Comparison of ENCODE assay signal across 13 cellular contexts in genomic region chr2:1740714-1741584, GRCh38. TPM values are rescaled to one million over a fixed set of nuclear protein-coding genes. Genes with fewer than 3 reads are reported as not detected.
A peak's percentile ranks its signal among the peaks of the same experiment; 100 is the strongest.
DNase-seq lines count a peak whose midpoint lies in the region; ATAC-seq and TF ChIP-seq lines count a peak whose summit lies in the region.
"Had no signal": no experiment of that assay in that cellular context is flagged by ENCODE, and none has a peak within 500 bp of the region (broad histone marks: within the 10 kb centered on the region; RNA-seq: fewer than 3 reads in every experiment).

No MANE protein-coding gene starts in this region.

- H3K23ac ChIP-seq in mesenchymal stem cell (ENCODE audit: low read length in 2 of 2), result peak overlapping the region in 1 of 2 experiments; percentile 56

- H3K27me3 ChIP-seq in mesenchymal stem cell (ENCODE audit: control insufficient read depth in 1 of 2, insufficient read depth in 1 of 2, low read length in 2 of 2) (peaks cover 0 to under 1% of the 10 kb centered on the region in 2 experiments), testis (no peaks in the 10 kb centered on the region)

- no peak overlapping the region for H4K91ac ChIP-seq in mesenchymal stem cell (ENCODE audit: low read length)

- peak overlapping the region in 1 of 2 experiments; percentile 89 for H3K14ac ChIP-seq in mesenchymal stem cell (ENCODE audit: low read length in 2 of 2)

- no peak overlapping the region for H2BK5ac ChIP-seq in mesenchymal stem cell (ENCODE audit: low read depth, low read length, poor library complexity, severe bottlenecking)

- no peak overlapping the region for H2BK120ac ChIP-seq in mesenchymal stem cell (ENCODE audit: low read depth, low read length)

- intact Hi-C loops in activated T-helper 1 cell treated with anti-CD3 and anti-CD28 coated beads, Interleukin-12 subunit alpha, Interleukin-12 subunit beta, Interleukin-2, Interleukin-4 antibody, amounts not matched to agents 30 ng/mL and 10 ng/mL and 1 ng/mL, durations not matched to agents 14 hours and 24 hours and 36 hours (cut with micrococcal nuclease), result no loop called here
- intact Hi-C loops in testis (cut with DNase I; ENCODE audit: low total_unique reads), result no loop called here
- intact Hi-C loops in activated CD4-positive, alpha-beta T cell treated with anti-CD3 and anti-CD28 coated beads for 36 hours (cut with DNase I, micrococcal nuclease), result no loop called here

- peak overlapping the region; percentile 38 for H3K4me2 ChIP-seq in mesenchymal stem cell (ENCODE audit: low read length, poor library complexity, severe bottlenecking)

- DNase-seq in DMS 273 (lab: John Stamatoyannopoulos, UW; ENCODE audit: unreplicated experiment) (peak; percentile 20), DMS 273 treated with DMSO at 0.1 percent for 48 hours (lab: John Stamatoyannopoulos, UW) (no peak), mesenchymal stem cell (no peak), testis (peak; percentile 13)
- no peak for DNase-seq in activated T-helper 1 cell treated with anti-CD3 and anti-CD28 coated beads, Interleukin-12 subunit alpha, Interleukin-12 subunit beta, Interleukin-2, Interleukin-4 antibody, amounts not matched to agents 30 ng/mL and 10 ng/mL and 1 ng/mL, durations not matched to agents 14 hours and 24 hours and 36 hours (ENCODE audit: low spot score)
- no peak for DNase-seq in activated CD4-positive, alpha-beta T cell treated with anti-CD3 and anti-CD28 coated beads for 36 hours
- no peak for DNase-seq in natural killer cell treated with Interleukin-12 subunit alpha and Interleukin-12 subunit beta and Interleukin-15 and Interleukin-18, amount 100 ng/mL, for 72 hours (ENCODE audit: low spot score)
- DNase-seq: activated T-cell treated with anti-CD3 and anti-CD28 coated beads, Interleukin-2, amount 50 U/mL, for 24 hours; Calu3 had no signal

- H3K79me1 ChIP-seq in mesenchymal stem cell (replicated peaks; ENCODE audit: low read length, poor library complexity, severe bottlenecking), result peaks cover 6% of the 10 kb centered on the region

- peaks cover 38% of the 10 kb centered on the region for H3K4me1 ChIP-seq in mesenchymal stem cell (ENCODE audit: control insufficient read depth, insufficient read depth, low read depth, low read length)
- no peaks in the 10 kb centered on the region for H3K4me1 ChIP-seq in testis

- no peak overlapping the region for H3K4me3 ChIP-seq in mesenchymal stem cell (ENCODE audit: insufficient read depth in 1 of 2, low read depth in 1 of 2, low read length in 2 of 2)
- H3K4me3 ChIP-seq in testis, result no peak overlapping the region

- peak overlapping the region in 1 of 2 experiments; percentile 78 for H3K18ac ChIP-seq in mesenchymal stem cell (ENCODE audit: low read depth in 1 of 2, low read length in 2 of 2)

- H3K27ac Mint-ChIP-seq in activated T-helper 1 cell treated with anti-CD3 and anti-CD28 coated beads, Interleukin-12 subunit alpha, Interleukin-12 subunit beta, Interleukin-2, Interleukin-4 antibody, amounts not matched to agents 30 ng/mL and 10 ng/mL and 1 ng/mL, durations not matched to agents 14 hours and 24 hours and 36 hours, result no peak overlapping the region
- H3K27ac Mint-ChIP-seq in activated CD4-positive, alpha-beta T cell treated with anti-CD3 and anti-CD28 coated beads for 36 hours, result no peak overlapping the region
- H3K27ac Mint-ChIP-seq in natural killer cell treated with Interleukin-12 subunit alpha and Interleukin-12 subunit beta and Interleukin-15 and Interleukin-18, amount 100 ng/mL, for 72 hours, result no peak overlapping the region
- H3K27ac Mint-ChIP-seq: activated T-cell treated with anti-CD3 and anti-CD28 coated beads, Interleukin-2, amount 50 U/mL, for 24 hours had no signal

- peak overlapping the region; percentile 36 to 57 for H3K4ac ChIP-seq in mesenchymal stem cell (ENCODE audit: low read depth in 1 of 2, low read length in 2 of 2)

- CTCF ChIA-PET in activated CD4-positive, alpha-beta T cell treated with anti-CD3 and anti-CD28 coated beads for 36 hours (lab: Charles Lee), result interaction anchor here (1.0 kb wide), 1 partner anchor 10 kb away, joined by 3 read pairs; no protein-coding TSS in a partner anchor

- H2BK12ac ChIP-seq in mesenchymal stem cell (ENCODE audit: low read length in 2 of 2), result peak overlapping the region in 1 of 2 experiments; percentile 23

- H3K9me3 Mint-ChIP-seq in activated T-helper 1 cell treated with anti-CD3 and anti-CD28 coated beads, Interleukin-12 subunit alpha, Interleukin-12 subunit beta, Interleukin-2, Interleukin-4 antibody, amounts not matched to agents 30 ng/mL and 10 ng/mL and 1 ng/mL, durations not matched to agents 14 hours and 24 hours and 36 hours, result no peaks in the 10 kb centered on the region
- no peaks in the 10 kb centered on the region for H3K9me3 Mint-ChIP-seq in activated CD4-positive, alpha-beta T cell treated with anti-CD3 and anti-CD28 coated beads for 36 hours (ENCODE audit: low read depth)
- no peaks in the 10 kb centered on the region for H3K9me3 Mint-ChIP-seq in natural killer cell treated with Interleukin-12 subunit alpha and Interleukin-12 subunit beta and Interleukin-15 and Interleukin-18, amount 100 ng/mL, for 72 hours
- H3K9me3 Mint-ChIP-seq: activated T-cell treated with anti-CD3 and anti-CD28 coated beads, Interleukin-2, amount 50 U/mL, for 24 hours had no signal

- H3K9me3 ChIP-seq in mesenchymal stem cell (ENCODE audit: control insufficient read depth, low read length), result no peaks in the 10 kb centered on the region
- H3K9me3 ChIP-seq in testis, result no peaks in the 10 kb centered on the region

- no peak for TF ChIP-seq CTCF in testis (IDR thresholded peaks at IDR 0.05)

- H3K27ac ChIP-seq in mesenchymal stem cell (ENCODE audit: low read length, poor library complexity, severe bottlenecking) (peak overlapping the region; percentile 57), testis (no peak overlapping the region)
- H3K27ac ChIP-seq: 22Rv1 had no signal

- no peak overlapping the region for H2BK15ac ChIP-seq in mesenchymal stem cell (ENCODE audit: low read depth, poor library complexity, severe bottlenecking)

- H2AFZ ChIP-seq in mesenchymal stem cell (ENCODE audit: low read depth, low read length), result no peak overlapping the region

- H3K4me3 Mint-ChIP-seq in activated T-helper 1 cell treated with anti-CD3 and anti-CD28 coated beads, Interleukin-12 subunit alpha, Interleukin-12 subunit beta, Interleukin-2, Interleukin-4 antibody, amounts not matched to agents 30 ng/mL and 10 ng/mL and 1 ng/mL, durations not matched to agents 14 hours and 24 hours and 36 hours, result peak overlapping the region; percentile 4
- no peak overlapping the region for H3K4me3 Mint-ChIP-seq in activated CD4-positive, alpha-beta T cell treated with anti-CD3 and anti-CD28 coated beads for 36 hours
- H3K4me3 Mint-ChIP-seq in natural killer cell treated with Interleukin-12 subunit alpha and Interleukin-12 subunit beta and Interleukin-15 and Interleukin-18, amount 100 ng/mL, for 72 hours, result no peak overlapping the region
- H3K4me3 Mint-ChIP-seq: activated T-cell treated with anti-CD3 and anti-CD28 coated beads, Interleukin-2, amount 50 U/mL, for 24 hours had no signal

- peak overlapping the region; percentile 33 for H2AK5ac ChIP-seq in mesenchymal stem cell (ENCODE audit: low read length, severe bottlenecking)

- TF ChIP-seq POLR2A in testis (IDR thresholded peaks at IDR 0.05), result no peak

- no peak overlapping the region for H4K8ac ChIP-seq in mesenchymal stem cell (ENCODE audit: low read length)

- H3K9ac ChIP-seq in mesenchymal stem cell (ENCODE audit: low read length), result no peak overlapping the region

- ATAC-seq in activated CD4-positive, alpha-beta T cell treated with anti-CD3 and anti-CD28 coated beads for 36 hours, result no peak
- ATAC-seq in GM19023 (IDR thresholded peaks at IDR 0.05; ENCODE audit: unreplicated experiment), result no peak
- ATAC-seq in natural killer cell treated with Interleukin-12 subunit alpha and Interleukin-12 subunit beta and Interleukin-15 and Interleukin-18, amount 100 ng/mL, for 72 hours, result no peak
- ATAC-seq: naive thymus-derived CD8-positive, alpha-beta T cell had no signal

- H3K27me3 Mint-ChIP-seq in activated T-helper 1 cell treated with anti-CD3 and anti-CD28 coated beads, Interleukin-12 subunit alpha, Interleukin-12 subunit beta, Interleukin-2, Interleukin-4 antibody, amounts not matched to agents 30 ng/mL and 10 ng/mL and 1 ng/mL, durations not matched to agents 14 hours and 24 hours and 36 hours (ENCODE audit: insufficient read depth), result peaks cover 17% of the 10 kb centered on the region
- peaks cover 25% of the 10 kb centered on the region for H3K27me3 Mint-ChIP-seq in activated CD4-positive, alpha-beta T cell treated with anti-CD3 and anti-CD28 coated beads for 36 hours
- H3K27me3 Mint-ChIP-seq in natural killer cell treated with Interleukin-12 subunit alpha and Interleukin-12 subunit beta and Interleukin-15 and Interleukin-18, amount 100 ng/mL, for 72 hours, result peaks cover 10% of the 10 kb centered on the region in 2 donors

- peaks cover 0 to 34% of the 10 kb centered on the region in 2 experiments for H3K36me3 ChIP-seq in mesenchymal stem cell (ENCODE audit: control insufficient read depth in 1 of 2, insufficient read depth in 2 of 2, low read depth in 1 of 2, low read length in 2 of 2)
- H3K36me3 ChIP-seq in testis (ENCODE audit: low read depth, missing control alignments), result no peaks in the 10 kb centered on the region

- no peaks in the 10 kb centered on the region for H3K36me3 Mint-ChIP-seq in activated T-helper 1 cell treated with anti-CD3 and anti-CD28 coated beads, Interleukin-12 subunit alpha, Interleukin-12 subunit beta, Interleukin-2, Interleukin-4 antibody, amounts not matched to agents 30 ng/mL and 10 ng/mL and 1 ng/mL, durations not matched to agents 14 hours and 24 hours and 36 hours (ENCODE audit: low read depth)
- no peaks in the 10 kb centered on the region for H3K36me3 Mint-ChIP-seq in activated CD4-positive, alpha-beta T cell treated with anti-CD3 and anti-CD28 coated beads for 36 hours (ENCODE audit: low read depth)
- H3K36me3 Mint-ChIP-seq in natural killer cell treated with Interleukin-12 subunit alpha and Interleukin-12 subunit beta and Interleukin-15 and Interleukin-18, amount 100 ng/mL, for 72 hours, result no peaks in the 10 kb centered on the region
- H3K36me3 Mint-ChIP-seq: IgD-negative memory B cell; naive thymus-derived CD8-positive, alpha-beta T cell had no signal

- H3K4me1 Mint-ChIP-seq in activated T-helper 1 cell treated with anti-CD3 and anti-CD28 coated beads, Interleukin-12 subunit alpha, Interleukin-12 subunit beta, Interleukin-2, Interleukin-4 antibody, amounts not matched to agents 30 ng/mL and 10 ng/mL and 1 ng/mL, durations not matched to agents 14 hours and 24 hours and 36 hours (ENCODE audit: low read depth), result no peaks in the 10 kb centered on the region
- H3K4me1 Mint-ChIP-seq in activated CD4-positive, alpha-beta T cell treated with anti-CD3 and anti-CD28 coated beads for 36 hours, result peaks cover 3% of the 10 kb centered on the region
- peaks cover 0 to 5% of the 10 kb centered on the region in 2 donors for H3K4me1 Mint-ChIP-seq in natural killer cell treated with Interleukin-12 subunit alpha and Interleukin-12 subunit beta and Interleukin-15 and Interleukin-18, amount 100 ng/mL, for 72 hours (ENCODE audit: low read depth in 2 of 2)

- POLR2A ChIA-PET in activated CD4-positive, alpha-beta T cell treated with anti-CD3 and anti-CD28 coated beads for 36 hours (lab: Charles Lee), result no interaction called here

- 80% methylated on average over 19 of the region's 24 CpGs for WGBS in mesenchymal stem cell
- 85 to 91% methylated on average over 24 of the region's 24 CpGs for WGBS in testis, 2 donors

RNA-seq across cellular contexts. Expression of gene PXDN, which starts 3.4 kb away (rescaled TPM):
- 1.7 and 1.9 TPM in 2 replicates for total RNA-seq in activated T-helper 1 cell treated with anti-CD3 and anti-CD28 coated beads, Interleukin-12 subunit alpha, Interleukin-12 subunit beta, Interleukin-2, Interleukin-4 antibody, amounts not matched to agents 30 ng/mL and 10 ng/mL and 1 ng/mL, durations not matched to agents 14 hours and 24 hours and 36 hours
- polyA plus RNA-seq in mesenchymal stem cell (2013, experiment 1 of 2), result 621 TPM
- 614 TPM for polyA plus RNA-seq in mesenchymal stem cell (2013, experiment 2 of 2)
- 10 to 100 TPM; 33.8 to 41.8 TPM for total RNA-seq in testis
- polyA plus RNA-seq in testis (ENCODE audit: insufficient read depth, low read depth, low replicate concordance), result 26.7 TPM
- total RNA-seq in activated CD4-positive, alpha-beta T cell treated with anti-CD3 and anti-CD28 coated beads for 36 hours, result under 1 TPM; 0.37 to 0.81 TPM
- 1 to 10 TPM; 3.4 to 3.6 TPM for total RNA-seq in natural killer cell treated with Interleukin-12 subunit alpha and Interleukin-12 subunit beta and Interleukin-15 and Interleukin-18, amount 100 ng/mL, for 72 hours
- total RNA-seq: Calu3 had no signal

Comparison
In these comparisons a context has a peak if more than half of its experiments do, and no peak if none do; other contexts are left out.
1. DNase-seq: peak in DMS 273 (single experiment) and testis (single experiment); none in DMS 273 treated with DMSO at 0.1 percent for 48 hours (single experiment), activated T-helper 1 cell treated with anti-CD3 and anti-CD28 coated beads, Interleukin-12 subunit alpha, Interleukin-12 subunit beta, Interleukin-2, Interleukin-4 antibody, amounts not matched to agents 30 ng/mL and 10 ng/mL and 1 ng/mL, durations not matched to agents 14 hours and 24 hours and 36 hours (single experiment), mesenchymal stem cell (single experiment), activated CD4-positive, alpha-beta T cell treated with anti-CD3 and anti-CD28 coated beads for 36 hours (single experiment) and natural killer cell treated with Interleukin-12 subunit alpha and Interleukin-12 subunit beta and Interleukin-15 and Interleukin-18, amount 100 ng/mL, for 72 hours (single experiment).
2. RNA of gene PXDN, which starts 3.4 kb away (total RNA-seq): 33.8 to 41.8 TPM in testis; 3.4 to 3.6 TPM in natural killer cell treated with Interleukin-12 subunit alpha and Interleukin-12 subunit beta and Interleukin-15 and Interleukin-18, amount 100 ng/mL, for 72 hours, 1.7 to 1.9 TPM in activated T-helper 1 cell treated with anti-CD3 and anti-CD28 coated beads, Interleukin-12 subunit alpha, Interleukin-12 subunit beta, Interleukin-2, Interleukin-4 antibody, amounts not matched to agents 30 ng/mL and 10 ng/mL and 1 ng/mL, durations not matched to agents 14 hours and 24 hours and 36 hours and 0.37 to 0.81 TPM in activated CD4-positive, alpha-beta T cell treated with anti-CD3 and anti-CD28 coated beads for 36 hours; every median in the first group is over 4 times any median in the second.